Comparison of ENCODE assay signal across 11 cellular contexts in the genomic region with DNA sequence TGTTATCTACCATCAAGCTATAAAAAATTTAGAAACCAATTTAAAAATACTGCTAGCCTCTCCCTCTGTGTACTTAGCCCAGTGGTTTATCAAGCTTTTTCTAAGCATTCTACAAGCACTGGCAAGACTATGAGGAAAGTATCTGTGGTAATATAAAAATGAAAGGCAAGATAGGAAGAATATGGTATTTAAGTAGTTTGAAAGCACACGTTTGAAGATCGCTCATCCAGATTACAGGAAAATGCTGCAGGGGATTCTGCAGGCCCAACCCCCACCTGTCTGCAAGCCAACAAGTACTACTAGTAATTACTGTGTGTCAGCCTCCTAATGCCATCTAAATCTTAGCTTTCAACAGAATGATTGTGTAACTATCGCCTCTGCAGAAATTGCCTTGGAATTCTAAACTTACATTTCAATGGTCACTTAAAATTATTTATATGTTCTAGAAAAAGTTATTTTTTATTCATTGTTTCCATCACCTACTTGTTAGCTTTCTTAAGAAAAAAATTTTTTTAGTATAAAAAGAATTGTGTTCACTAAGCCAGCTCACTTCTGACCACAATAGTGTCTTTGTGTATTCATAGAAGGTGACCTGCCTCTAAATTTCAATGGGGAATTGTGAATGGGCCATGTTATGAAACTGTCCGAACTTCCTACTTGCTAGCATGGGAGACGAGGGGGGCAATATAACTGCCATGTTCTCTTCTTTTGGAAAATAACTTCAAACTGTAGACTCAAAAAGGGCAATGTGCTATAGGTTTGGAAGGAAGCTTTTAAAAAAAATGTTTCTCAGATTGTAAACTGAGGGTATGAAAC. TPM values are rescaled to one million over a fixed set of nuclear protein-coding genes. Genes with fewer than 3 reads are reported as not detected.
DNase-seq lines count a peak whose midpoint lies in the region; ATAC-seq lines count a peak whose summit lies in the region.
"Had no signal": no experiment of that assay in that cellular context is flagged by ENCODE, and none has a peak within 500 bp of the region (broad histone marks: within the 10 kb centered on the region; RNA-seq: fewer than 3 reads in every experiment).

No MANE protein-coding gene starts in this region.

- peak overlapping the region; percentile 76 for H3K27ac ChIP-seq in ACC112 (ENCODE audit: low read depth, low read length)
- H3K27ac ChIP-seq in mesodermal cell (ENCODE audit: low read depth, low read length, severe bottlenecking): peak overlapping the region; percentile 64

- H3K9me3 ChIP-seq in mesodermal cell (ENCODE audit: control insufficient read depth, low read length): no peaks in the 10 kb centered on the region

- peak; percentile 48 for DNase-seq in NCI-H1105 treated with DMSO at 0.1 percent for 48 hours (lab: John Stamatoyannopoulos, UW)
- DNase-seq in cerebellar cortex (ENCODE audit: low spot score): peak; percentile 39
- no peak for DNase-seq in activated T-cell treated with anti-CD3 and anti-CD28 coated beads, Interleukin-2, amount 50 U/mL, for 1 hour
- DNase-seq in AG08395 (ENCODE audit: low spot score): no peak
- DNase-seq: CD8-positive, alpha-beta memory T cell; NCI-H187 treated with DMSO at 0.1 percent for 48 hours; stimulated activated CD4-positive, alpha-beta T cell treated with anti-CD3 and anti-CD28 coated beads, Interleukin-4, amount 100 ng/mL, for 1 hour had no signal

- H3K36me3 ChIP-seq in ACC112 (ENCODE audit: insufficient read depth, low read length): peaks cover 22% of the 10 kb centered on the region
- peaks cover 43% of the 10 kb centered on the region for H3K36me3 ChIP-seq in mesodermal cell (ENCODE audit: control insufficient read depth, insufficient read depth, low read length)

- no peak for ATAC-seq in GM18873 (IDR thresholded peaks at IDR 0.05; ENCODE audit: low FRiP score, unreplicated experiment)
- ATAC-seq in HG03045 (IDR thresholded peaks at IDR 0.05; ENCODE audit: unreplicated experiment): no peak

- H3K27me3 ChIP-seq in ACC112 (ENCODE audit: insufficient read depth, low read length): no peaks in the 10 kb centered on the region

- no peak overlapping the region for H2AFZ ChIP-seq in ACC112 (ENCODE audit: low read length, unreplicated experiment)

- peak overlapping the region; percentile 44 for H3K4me3 ChIP-seq in ACC112 (ENCODE audit: low read depth, low read length)
- no peak overlapping the region for H3K4me3 ChIP-seq in mesodermal cell (ENCODE audit: extremely low read depth, insufficient read depth, low read length, poor library complexity, severe bottlenecking)

- H3K79me2 ChIP-seq in ACC112 (ENCODE audit: control insufficient read depth, insufficient read depth, low read length, unreplicated experiment): peaks cover 96% of the 10 kb centered on the region

- WGBS in mesodermal cell (ENCODE audit: insufficient coverage in 2 of 2), 2 experiments: 14 to 15% methylated on average over 2 of the region's 5 CpGs

- peaks cover 85% of the 10 kb centered on the region for H3K4me1 ChIP-seq in ACC112 (ENCODE audit: control insufficient read depth, insufficient read depth, low read length, unreplicated experiment)
- peaks cover 81% of the 10 kb centered on the region for H3K4me1 ChIP-seq in mesodermal cell (ENCODE audit: control insufficient read depth, insufficient read depth, low read length, poor library complexity, severe bottlenecking)

RNA-seq across cellular contexts. Expression of a gene that starts 8.4 kb away (rescaled TPM):
- 154 TPM for polyA plus RNA-seq in mesodermal cell (2013, experiment 1 of 2)
- 155 TPM for polyA plus RNA-seq in mesodermal cell (2013, experiment 2 of 2)

RNA-seq across cellular contexts. Expression of a gene that starts 56.2 kb away (rescaled TPM):
- polyA plus RNA-seq in mesodermal cell (2013, experiment 1 of 2): 333 TPM
- polyA plus RNA-seq in mesodermal cell (2013, experiment 2 of 2): 316 TPM

Comparison
In these comparisons a context has a peak if more than half of its experiments do, and no peak if none do; other contexts are left out.
1. DNase-seq: peak in NCI-H1105 treated with DMSO at 0.1 percent for 48 hours (single experiment) and cerebellar cortex (single experiment); none in activated T-cell treated with anti-CD3 and anti-CD28 coated beads, Interleukin-2, amount 50 U/mL, for 1 hour (single experiment) and AG08395 (single experiment).